Comparison of ENCODE assay signal across 1 cellular context in the genomic region with DNA sequence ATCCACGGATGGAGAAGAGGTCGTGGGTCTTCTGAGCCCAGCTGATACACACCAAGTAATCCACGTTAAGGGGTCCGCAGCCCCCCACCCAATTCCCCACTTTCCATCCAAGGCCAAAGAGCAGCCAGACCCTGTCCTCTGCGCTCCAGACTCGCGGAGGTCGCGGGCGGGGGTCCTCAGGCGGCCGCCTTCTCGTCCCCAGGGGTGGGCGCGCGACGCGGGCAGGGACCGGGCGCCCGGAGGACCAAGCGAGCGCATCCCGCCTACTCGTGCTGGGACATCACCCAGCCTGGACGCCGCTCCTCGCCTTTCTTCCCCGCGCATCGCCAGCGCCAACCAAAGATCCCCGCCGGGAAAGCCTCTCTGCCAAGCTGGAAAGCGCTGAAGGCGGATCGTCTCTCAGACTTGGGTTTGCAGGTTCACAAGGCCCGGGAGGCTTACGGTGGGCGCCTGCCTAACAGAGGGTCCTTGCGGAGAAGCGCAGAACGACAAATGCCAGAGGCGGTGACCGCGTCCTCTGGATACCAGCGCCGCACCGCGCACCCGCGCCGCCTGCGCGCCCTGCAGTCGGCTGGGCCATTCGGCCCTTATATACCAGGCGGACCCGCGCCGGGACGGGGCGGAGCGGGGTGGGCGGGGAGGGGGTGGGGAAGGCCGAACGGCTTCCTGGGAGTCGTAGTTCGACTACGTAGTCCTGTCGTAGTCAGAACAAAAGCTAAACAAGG.
TF ChIP-seq lines count a peak whose summit lies in the region.

No MANE protein-coding gene starts in this region.

TF ChIP-seq in HepG2, 621 proteins besides CTCF, POLR2A, EP300 and RAD21 (continued from another document and continues in another):
- TF ChIP-seq, protein P1, sequence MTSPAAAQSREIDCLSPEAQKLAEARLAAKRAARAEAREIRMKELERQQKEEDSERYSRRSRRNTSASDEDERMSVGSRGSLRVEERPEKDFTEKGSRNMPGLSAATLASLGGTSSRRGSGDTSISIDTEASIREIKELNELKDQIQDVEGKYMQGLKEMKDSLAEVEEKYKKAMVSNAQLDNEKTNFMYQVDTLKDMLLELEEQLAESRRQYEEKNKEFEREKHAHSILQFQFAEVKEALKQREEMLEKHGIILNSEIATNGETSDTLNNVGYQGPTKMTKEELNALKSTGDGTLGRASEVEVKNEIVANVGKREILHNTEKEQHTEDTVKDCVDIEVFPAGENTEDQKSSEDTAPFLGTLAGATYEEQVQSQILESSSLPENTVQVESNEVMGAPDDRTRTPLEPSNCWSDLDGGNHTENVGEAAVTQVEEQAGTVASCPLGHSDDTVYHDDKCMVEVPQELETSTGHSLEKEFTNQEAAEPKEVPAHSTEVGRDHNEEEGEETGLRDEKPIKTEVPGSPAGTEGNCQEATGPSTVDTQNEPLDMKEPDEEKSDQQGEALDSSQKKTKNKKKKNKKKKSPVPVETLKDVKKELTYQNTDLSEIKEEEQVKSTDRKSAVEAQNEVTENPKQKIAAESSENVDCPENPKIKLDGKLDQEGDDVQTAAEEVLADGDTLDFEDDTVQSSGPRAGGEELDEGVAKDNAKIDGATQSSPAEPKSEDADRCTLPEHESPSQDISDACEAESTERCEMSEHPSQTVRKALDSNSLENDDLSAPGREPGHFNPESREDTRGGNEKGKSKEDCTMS (CRISPR knock-in tag; conservative IDR thresholded peaks at IDR 0.05): no peak; the same call in 1 of the 2 replicates
- TF ChIP-seq ZNF598 (CRISPR knock-in tag; IDR thresholded peaks at IDR 0.05; ENCODE audit: borderline replicate concordance) (no peak; the same call in 1 of the 2 replicates), IRX3 (CRISPR knock-in tag; IDR thresholded peaks at IDR 0.05; ENCODE audit: borderline replicate concordance, low read depth) (no peak), GABPB1 (CRISPR knock-in tag; IDR thresholded peaks at IDR 0.05) (peak; percentile 85), JUN (CRISPR knock-in tag; IDR thresholded peaks at IDR 0.05) (no peak), FOXK1 (CRISPR knock-in tag; IDR thresholded peaks at IDR 0.05; ENCODE audit: borderline replicate concordance, low read depth) (peak; percentile 69), NR2F2 (IDR thresholded peaks at IDR 0.05; ENCODE audit: borderline replicate concordance, low read depth) (no peak; the same call in 1 of the 2 replicates), ZNF335 (CRISPR knock-in tag; IDR thresholded peaks at IDR 0.05) (peak; percentile 92), GTF2F1 (IDR thresholded peaks at IDR 0.05; ENCODE audit: low read length) (peak; percentile 88), HDAC2 (CRISPR knock-in tag; IDR thresholded peaks at IDR 0.05) (peak; percentile 85; the same call in 1 of the 2 replicates), SMAD1 (CRISPR knock-in tag; IDR thresholded peaks at IDR 0.05; ENCODE audit: borderline replicate concordance, low read depth) (no peak), ZNF564 (CRISPR knock-in tag; IDR thresholded peaks at IDR 0.05) (peak; percentile 83; the same call in 1 of the 2 replicates), ZSCAN9 (CRISPR knock-in tag; IDR thresholded peaks at IDR 0.05; ENCODE audit: borderline replicate concordance) (peak; percentile 96), ZBTB7A (CRISPR knock-in tag; IDR thresholded peaks at IDR 0.05) (0 out of 2 replicates have a peak, but pooled peaks have one; percentile 27), DNMT3B (CRISPR knock-in tag; conservative IDR thresholded peaks at IDR 0.05) (0 out of 2 replicates have a peak, but pooled peaks have one; percentile 20), NFYC (CRISPR knock-in tag; IDR thresholded peaks at IDR 0.05) (peak; percentile 47; the same call in 1 of the 2 replicates), ZNF891 (CRISPR knock-in tag; IDR thresholded peaks at IDR 0.05) (peak; percentile 93), RXRA (CRISPR knock-in tag; IDR thresholded peaks at IDR 0.05) (peak; percentile 64), ZNF713 (CRISPR knock-in tag; IDR thresholded peaks at IDR 0.05) (0 out of 2 replicates have a peak, but pooled peaks have one; percentile 83), SMARCC2 (IDR thresholded peaks at IDR 0.05) (no peak)
- TF ChIP-seq, protein P2, sequence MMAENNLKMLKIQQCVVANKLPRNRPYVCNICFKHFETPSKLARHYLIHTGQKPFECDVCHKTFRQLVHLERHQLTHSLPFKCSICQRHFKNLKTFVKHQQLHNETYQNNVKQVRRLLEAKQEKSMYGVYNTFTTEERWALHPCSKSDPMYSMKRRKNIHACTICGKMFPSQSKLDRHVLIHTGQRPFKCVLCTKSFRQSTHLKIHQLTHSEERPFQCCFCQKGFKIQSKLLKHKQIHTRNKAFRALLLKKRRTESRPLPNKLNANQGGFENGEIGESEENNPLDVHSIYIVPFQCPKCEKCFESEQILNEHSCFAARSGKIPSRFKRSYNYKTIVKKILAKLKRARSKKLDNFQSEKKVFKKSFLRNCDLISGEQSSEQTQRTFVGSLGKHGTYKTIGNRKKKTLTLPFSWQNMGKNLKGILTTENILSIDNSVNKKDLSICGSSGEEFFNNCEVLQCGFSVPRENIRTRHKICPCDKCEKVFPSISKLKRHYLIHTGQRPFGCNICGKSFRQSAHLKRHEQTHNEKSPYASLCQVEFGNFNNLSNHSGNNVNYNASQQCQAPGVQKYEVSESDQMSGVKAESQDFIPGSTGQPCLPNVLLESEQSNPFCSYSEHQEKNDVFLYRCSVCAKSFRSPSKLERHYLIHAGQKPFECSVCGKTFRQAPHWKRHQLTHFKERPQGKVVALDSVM (CRISPR knock-in tag; IDR thresholded peaks at IDR 0.05): peak; percentile 70
- TF ChIP-seq, protein P3, sequence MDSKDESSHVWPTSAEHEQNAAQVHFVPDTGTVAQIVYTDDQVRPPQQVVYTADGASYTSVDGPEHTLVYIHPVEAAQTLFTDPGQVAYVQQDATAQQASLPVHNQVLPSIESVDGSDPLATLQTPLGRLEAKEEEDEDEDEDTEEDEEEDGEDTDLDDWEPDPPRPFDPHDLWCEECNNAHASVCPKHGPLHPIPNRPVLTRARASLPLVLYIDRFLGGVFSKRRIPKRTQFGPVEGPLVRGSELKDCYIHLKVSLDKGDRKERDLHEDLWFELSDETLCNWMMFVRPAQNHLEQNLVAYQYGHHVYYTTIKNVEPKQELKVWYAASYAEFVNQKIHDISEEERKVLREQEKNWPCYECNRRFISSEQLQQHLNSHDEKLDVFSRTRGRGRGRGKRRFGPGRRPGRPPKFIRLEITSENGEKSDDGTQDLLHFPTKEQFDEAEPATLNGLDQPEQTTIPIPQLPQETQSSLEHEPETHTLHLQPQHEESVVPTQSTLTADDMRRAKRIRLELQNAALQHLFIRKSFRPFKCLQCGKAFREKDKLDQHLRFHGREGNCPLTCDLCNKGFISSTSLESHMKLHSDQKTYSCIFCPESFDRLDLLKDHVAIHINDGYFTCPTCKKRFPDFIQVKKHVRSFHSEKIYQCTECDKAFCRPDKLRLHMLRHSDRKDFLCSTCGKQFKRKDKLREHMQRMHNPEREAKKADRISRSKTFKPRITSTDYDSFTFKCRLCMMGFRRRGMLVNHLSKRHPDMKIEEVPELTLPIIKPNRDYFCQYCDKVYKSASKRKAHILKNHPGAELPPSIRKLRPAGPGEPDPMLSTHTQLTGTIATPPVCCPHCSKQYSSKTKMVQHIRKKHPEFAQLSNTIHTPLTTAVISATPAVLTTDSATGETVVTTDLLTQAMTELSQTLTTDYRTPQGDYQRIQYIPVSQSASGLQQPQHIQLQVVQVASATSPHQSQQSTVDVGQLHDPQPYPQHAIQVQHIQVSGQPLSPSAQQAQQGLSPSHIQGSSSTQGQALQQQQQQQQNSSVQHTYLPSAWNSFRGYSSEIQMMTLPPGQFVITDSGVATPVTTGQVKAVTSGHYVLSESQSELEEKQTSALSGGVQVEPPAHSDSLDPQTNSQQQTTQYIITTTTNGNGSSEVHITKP (CRISPR knock-in tag; IDR thresholded peaks at IDR 0.05; ENCODE audit: low read depth): peak; percentile 68; the same call in 1 of the 2 replicates
- TF ChIP-seq, protein P4, sequence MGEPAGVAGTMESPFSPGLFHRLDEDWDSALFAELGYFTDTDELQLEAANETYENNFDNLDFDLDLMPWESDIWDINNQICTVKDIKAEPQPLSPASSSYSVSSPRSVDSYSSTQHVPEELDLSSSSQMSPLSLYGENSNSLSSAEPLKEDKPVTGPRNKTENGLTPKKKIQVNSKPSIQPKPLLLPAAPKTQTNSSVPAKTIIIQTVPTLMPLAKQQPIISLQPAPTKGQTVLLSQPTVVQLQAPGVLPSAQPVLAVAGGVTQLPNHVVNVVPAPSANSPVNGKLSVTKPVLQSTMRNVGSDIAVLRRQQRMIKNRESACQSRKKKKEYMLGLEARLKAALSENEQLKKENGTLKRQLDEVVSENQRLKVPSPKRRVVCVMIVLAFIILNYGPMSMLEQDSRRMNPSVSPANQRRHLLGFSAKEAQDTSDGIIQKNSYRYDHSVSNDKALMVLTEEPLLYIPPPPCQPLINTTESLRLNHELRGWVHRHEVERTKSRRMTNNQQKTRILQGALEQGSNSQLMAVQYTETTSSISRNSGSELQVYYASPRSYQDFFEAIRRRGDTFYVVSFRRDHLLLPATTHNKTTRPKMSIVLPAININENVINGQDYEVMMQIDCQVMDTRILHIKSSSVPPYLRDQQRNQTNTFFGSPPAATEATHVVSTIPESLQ (CRISPR knock-in tag; conservative IDR thresholded peaks at IDR 0.05): no peak
- TF ChIP-seq, protein P5, sequence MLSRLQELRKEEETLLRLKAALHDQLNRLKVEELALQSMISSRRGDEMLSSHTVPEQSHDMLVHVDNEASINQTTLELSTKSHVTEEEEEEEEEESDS (CRISPR knock-in tag; IDR thresholded peaks at IDR 0.05; ENCODE audit: borderline replicate concordance): peak; percentile 75; the same call in 1 of the 2 replicates
- TF ChIP-seq, protein P6, sequence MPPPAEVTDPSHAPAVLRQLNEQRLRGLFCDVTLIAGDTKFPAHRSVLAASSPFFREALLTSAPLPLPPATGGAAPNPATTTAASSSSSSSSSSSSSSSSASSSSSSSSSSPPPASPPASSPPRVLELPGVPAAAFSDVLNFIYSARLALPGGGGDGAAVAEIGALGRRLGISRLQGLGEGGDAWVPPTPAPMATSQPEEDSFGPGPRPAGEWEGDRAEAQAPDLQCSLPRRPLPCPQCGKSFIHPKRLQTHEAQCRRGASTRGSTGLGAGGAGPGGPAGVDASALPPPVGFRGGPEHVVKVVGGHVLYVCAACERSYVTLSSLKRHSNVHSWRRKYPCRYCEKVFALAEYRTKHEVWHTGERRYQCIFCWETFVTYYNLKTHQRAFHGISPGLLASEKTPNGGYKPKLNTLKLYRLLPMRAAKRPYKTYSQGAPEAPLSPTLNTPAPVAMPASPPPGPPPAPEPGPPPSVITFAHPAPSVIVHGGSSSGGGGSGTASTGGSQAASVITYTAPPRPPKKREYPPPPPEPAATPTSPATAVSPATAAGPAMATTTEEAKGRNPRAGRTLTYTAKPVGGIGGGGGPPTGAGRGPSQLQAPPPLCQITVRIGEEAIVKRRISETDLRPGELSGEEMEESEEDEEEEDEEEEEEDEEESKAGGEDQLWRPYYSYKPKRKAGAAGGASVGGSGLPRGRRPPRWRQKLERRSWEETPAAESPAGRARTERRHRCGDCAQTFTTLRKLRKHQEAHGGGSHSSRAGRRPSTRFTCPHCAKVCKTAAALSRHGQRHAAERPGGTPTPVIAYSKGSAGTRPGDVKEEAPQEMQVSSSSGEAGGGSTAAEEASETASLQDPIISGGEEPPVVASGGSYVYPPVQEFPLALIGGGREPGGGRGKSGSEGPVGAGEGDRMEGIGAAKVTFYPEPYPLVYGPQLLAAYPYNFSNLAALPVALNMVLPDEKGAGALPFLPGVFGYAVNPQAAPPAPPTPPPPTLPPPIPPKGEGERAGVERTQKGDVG (CRISPR knock-in tag; IDR thresholded peaks at IDR 0.05; ENCODE audit: borderline replicate concordance): no peak; the same call in 1 of the 2 replicates
- TF ChIP-seq, protein P7, sequence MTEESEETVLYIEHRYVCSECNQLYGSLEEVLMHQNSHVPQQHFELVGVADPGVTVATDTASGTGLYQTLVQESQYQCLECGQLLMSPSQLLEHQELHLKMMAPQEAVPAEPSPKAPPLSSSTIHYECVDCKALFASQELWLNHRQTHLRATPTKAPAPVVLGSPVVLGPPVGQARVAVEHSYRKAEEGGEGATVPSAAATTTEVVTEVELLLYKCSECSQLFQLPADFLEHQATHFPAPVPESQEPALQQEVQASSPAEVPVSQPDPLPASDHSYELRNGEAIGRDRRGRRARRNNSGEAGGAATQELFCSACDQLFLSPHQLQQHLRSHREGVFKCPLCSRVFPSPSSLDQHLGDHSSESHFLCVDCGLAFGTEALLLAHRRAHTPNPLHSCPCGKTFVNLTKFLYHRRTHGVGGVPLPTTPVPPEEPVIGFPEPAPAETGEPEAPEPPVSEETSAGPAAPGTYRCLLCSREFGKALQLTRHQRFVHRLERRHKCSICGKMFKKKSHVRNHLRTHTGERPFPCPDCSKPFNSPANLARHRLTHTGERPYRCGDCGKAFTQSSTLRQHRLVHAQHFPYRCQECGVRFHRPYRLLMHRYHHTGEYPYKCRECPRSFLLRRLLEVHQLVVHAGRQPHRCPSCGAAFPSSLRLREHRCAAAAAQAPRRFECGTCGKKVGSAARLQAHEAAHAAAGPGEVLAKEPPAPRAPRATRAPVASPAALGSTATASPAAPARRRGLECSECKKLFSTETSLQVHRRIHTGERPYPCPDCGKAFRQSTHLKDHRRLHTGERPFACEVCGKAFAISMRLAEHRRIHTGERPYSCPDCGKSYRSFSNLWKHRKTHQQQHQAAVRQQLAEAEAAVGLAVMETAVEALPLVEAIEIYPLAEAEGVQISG (CRISPR knock-in tag; IDR thresholded peaks at IDR 0.05): peak; percentile 85
- TF ChIP-seq, protein P8, sequence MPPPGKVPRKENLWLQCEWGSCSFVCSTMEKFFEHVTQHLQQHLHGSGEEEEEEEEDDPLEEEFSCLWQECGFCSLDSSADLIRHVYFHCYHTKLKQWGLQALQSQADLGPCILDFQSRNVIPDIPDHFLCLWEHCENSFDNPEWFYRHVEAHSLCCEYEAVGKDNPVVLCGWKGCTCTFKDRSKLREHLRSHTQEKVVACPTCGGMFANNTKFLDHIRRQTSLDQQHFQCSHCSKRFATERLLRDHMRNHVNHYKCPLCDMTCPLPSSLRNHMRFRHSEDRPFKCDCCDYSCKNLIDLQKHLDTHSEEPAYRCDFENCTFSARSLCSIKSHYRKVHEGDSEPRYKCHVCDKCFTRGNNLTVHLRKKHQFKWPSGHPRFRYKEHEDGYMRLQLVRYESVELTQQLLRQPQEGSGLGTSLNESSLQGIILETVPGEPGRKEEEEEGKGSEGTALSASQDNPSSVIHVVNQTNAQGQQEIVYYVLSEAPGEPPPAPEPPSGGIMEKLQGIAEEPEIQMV (CRISPR knock-in tag; IDR thresholded peaks at IDR 0.05; ENCODE audit: low read depth): 0 out of 2 replicates have a peak, but pooled peaks have one; percentile 70
- TF ChIP-seq, protein P9, sequence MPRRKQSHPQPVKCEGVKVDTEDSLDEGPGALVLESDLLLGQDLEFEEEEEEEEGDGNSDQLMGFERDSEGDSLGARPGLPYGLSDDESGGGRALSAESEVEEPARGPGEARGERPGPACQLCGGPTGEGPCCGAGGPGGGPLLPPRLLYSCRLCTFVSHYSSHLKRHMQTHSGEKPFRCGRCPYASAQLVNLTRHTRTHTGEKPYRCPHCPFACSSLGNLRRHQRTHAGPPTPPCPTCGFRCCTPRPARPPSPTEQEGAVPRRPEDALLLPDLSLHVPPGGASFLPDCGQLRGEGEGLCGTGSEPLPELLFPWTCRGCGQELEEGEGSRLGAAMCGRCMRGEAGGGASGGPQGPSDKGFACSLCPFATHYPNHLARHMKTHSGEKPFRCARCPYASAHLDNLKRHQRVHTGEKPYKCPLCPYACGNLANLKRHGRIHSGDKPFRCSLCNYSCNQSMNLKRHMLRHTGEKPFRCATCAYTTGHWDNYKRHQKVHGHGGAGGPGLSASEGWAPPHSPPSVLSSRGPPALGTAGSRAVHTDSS (CRISPR knock-in tag; conservative IDR thresholded peaks at IDR 0.05): no peak
